2 cellular contexts compared by ENCODE assay signal in the genomic region with DNA sequence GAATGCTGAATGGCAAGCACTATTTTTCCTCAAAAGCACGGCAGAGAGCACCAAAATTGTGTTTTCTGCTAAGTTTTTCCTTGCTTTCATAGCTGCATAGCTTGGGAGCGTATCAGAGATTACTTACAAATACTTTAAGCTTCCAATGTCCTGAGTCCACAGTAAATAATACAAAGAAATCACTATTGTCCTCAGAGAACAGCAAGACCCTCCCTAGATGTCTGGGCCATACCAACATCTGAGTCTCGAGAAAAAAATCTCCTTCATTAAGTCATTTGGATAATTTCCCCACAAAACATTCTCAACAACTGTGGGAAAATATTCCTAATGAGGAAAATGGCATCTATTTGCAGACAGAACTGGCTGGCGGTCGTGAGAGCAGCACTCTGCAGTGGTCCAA.
TF ChIP-seq lines count a peak whose summit lies in the region.

No MANE protein-coding gene starts in this region.

TF ChIP-seq in liver, 16 proteins besides CTCF, POLR2A, EP300 and RAD21:
- TF ChIP-seq FOXA1 (IDR thresholded peaks at IDR 0.05), result no peak
- TF ChIP-seq, protein P1, sequence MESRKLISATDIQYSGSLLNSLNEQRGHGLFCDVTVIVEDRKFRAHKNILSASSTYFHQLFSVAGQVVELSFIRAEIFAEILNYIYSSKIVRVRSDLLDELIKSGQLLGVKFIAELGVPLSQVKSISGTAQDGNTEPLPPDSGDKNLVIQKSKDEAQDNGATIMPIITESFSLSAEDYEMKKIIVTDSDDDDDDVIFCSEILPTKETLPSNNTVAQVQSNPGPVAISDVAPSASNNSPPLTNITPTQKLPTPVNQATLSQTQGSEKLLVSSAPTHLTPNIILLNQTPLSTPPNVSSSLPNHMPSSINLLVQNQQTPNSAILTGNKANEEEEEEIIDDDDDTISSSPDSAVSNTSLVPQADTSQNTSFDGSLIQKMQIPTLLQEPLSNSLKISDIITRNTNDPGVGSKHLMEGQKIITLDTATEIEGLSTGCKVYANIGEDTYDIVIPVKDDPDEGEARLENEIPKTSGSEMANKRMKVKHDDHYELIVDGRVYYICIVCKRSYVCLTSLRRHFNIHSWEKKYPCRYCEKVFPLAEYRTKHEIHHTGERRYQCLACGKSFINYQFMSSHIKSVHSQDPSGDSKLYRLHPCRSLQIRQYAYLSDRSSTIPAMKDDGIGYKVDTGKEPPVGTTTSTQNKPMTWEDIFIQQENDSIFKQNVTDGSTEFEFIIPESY (IDR thresholded peaks at IDR 0.05), result no peak
- no peak for TF ChIP-seq FOXA2 (IDR thresholded peaks at IDR 0.05)
- TF ChIP-seq, protein P2, sequence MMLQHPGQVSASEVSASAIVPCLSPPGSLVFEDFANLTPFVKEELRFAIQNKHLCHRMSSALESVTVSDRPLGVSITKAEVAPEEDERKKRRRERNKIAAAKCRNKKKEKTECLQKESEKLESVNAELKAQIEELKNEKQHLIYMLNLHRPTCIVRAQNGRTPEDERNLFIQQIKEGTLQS (IDR thresholded peaks at IDR 0.05), result no peak
- no peak for TF ChIP-seq TAF1 (conservative IDR thresholded peaks at IDR 0.05)
- TF ChIP-seq EGR1 (IDR thresholded peaks at IDR 0.05; ENCODE audit: low read depth in 2 of 2), result no peak
- TF ChIP-seq, protein P3, sequence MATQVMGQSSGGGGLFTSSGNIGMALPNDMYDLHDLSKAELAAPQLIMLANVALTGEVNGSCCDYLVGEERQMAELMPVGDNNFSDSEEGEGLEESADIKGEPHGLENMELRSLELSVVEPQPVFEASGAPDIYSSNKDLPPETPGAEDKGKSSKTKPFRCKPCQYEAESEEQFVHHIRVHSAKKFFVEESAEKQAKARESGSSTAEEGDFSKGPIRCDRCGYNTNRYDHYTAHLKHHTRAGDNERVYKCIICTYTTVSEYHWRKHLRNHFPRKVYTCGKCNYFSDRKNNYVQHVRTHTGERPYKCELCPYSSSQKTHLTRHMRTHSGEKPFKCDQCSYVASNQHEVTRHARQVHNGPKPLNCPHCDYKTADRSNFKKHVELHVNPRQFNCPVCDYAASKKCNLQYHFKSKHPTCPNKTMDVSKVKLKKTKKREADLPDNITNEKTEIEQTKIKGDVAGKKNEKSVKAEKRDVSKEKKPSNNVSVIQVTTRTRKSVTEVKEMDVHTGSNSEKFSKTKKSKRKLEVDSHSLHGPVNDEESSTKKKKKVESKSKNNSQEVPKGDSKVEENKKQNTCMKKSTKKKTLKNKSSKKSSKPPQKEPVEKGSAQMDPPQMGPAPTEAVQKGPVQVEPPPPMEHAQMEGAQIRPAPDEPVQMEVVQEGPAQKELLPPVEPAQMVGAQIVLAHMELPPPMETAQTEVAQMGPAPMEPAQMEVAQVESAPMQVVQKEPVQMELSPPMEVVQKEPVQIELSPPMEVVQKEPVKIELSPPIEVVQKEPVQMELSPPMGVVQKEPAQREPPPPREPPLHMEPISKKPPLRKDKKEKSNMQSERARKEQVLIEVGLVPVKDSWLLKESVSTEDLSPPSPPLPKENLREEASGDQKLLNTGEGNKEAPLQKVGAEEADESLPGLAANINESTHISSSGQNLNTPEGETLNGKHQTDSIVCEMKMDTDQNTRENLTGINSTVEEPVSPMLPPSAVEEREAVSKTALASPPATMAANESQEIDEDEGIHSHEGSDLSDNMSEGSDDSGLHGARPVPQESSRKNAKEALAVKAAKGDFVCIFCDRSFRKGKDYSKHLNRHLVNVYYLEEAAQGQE (IDR thresholded peaks at IDR 0.05), result no peak
- no peak for TF ChIP-seq RXRA (IDR thresholded peaks at IDR 0.05)
- no peak for TF ChIP-seq SP1 (IDR thresholded peaks at IDR 0.05)

TF ChIP-seq in HepG2, 621 proteins besides CTCF, POLR2A, EP300 and RAD21:
- TF ChIP-seq DR1 (CRISPR knock-in tag; IDR thresholded peaks at IDR 0.05) (no peak), ZNF850 (CRISPR knock-in tag; conservative IDR thresholded peaks at IDR 0.05) (no peak), RBFOX2 (IDR thresholded peaks at IDR 0.05; ENCODE audit: low read depth, low read length) (no peak), POLR2AphosphoS5 (IDR thresholded peaks at IDR 0.05; ENCODE audit: low read depth, low read length) (no peak), PITX1 (CRISPR knock-in tag; IDR thresholded peaks at IDR 0.05) (no peak), MIER3 (CRISPR knock-in tag; IDR thresholded peaks at IDR 0.05; ENCODE audit: borderline replicate concordance) (no peak), CHD4 (IDR thresholded peaks at IDR 0.05; ENCODE audit: borderline replicate concordance, low read length) (no peak), ZBTB21 (CRISPR knock-in tag; IDR thresholded peaks at IDR 0.05) (no peak), ZNF550 (CRISPR knock-in tag; IDR thresholded peaks at IDR 0.05; ENCODE audit: borderline replicate concordance) (no peak), HMG20B (CRISPR knock-in tag; conservative IDR thresholded peaks at IDR 0.05) (no peak), SRF (IDR thresholded peaks at IDR 0.05; ENCODE audit: low read depth, low read length) (no peak), AHR (CRISPR knock-in tag; IDR thresholded peaks at IDR 0.05) (no peak)
- TF ChIP-seq, protein P4, sequence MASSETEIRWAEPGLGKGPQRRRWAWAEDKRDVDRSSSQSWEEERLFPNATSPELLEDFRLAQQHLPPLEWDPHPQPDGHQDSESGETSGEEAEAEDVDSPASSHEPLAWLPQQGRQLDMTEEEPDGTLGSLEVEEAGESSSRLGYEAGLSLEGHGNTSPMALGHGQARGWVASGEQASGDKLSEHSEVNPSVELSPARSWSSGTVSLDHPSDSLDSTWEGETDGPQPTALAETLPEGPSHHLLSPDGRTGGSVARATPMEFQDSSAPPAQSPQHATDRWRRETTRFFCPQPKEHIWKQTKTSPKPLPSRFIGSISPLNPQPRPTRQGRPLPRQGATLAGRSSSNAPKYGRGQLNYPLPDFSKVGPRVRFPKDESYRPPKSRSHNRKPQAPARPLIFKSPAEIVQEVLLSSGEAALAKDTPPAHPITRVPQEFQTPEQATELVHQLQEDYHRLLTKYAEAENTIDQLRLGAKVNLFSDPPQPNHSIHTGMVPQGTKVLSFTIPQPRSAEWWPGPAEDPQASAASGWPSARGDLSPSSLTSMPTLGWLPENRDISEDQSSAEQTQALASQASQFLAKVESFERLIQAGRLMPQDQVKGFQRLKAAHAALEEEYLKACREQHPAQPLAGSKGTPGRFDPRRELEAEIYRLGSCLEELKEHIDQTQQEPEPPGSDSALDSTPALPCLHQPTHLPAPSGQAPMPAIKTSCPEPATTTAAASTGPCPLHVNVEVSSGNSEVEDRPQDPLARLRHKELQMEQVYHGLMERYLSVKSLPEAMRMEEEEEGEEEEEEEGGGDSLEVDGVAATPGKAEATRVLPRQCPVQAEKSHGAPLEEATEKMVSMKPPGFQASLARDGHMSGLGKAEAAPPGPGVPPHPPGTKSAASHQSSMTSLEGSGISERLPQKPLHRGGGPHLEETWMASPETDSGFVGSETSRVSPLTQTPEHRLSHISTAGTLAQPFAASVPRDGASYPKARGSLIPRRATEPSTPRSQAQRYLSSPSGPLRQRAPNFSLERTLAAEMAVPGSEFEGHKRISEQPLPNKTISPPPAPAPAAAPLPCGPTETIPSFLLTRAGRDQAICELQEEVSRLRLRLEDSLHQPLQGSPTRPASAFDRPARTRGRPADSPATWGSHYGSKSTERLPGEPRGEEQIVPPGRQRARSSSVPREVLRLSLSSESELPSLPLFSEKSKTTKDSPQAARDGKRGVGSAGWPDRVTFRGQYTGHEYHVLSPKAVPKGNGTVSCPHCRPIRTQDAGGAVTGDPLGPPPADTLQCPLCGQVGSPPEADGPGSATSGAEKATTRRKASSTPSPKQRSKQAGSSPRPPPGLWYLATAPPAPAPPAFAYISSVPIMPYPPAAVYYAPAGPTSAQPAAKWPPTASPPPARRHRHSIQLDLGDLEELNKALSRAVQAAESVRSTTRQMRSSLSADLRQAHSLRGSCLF (CRISPR knock-in tag; IDR thresholded peaks at IDR 0.05; ENCODE audit: borderline replicate concordance), result no peak
- TF ChIP-seq, protein P5, sequence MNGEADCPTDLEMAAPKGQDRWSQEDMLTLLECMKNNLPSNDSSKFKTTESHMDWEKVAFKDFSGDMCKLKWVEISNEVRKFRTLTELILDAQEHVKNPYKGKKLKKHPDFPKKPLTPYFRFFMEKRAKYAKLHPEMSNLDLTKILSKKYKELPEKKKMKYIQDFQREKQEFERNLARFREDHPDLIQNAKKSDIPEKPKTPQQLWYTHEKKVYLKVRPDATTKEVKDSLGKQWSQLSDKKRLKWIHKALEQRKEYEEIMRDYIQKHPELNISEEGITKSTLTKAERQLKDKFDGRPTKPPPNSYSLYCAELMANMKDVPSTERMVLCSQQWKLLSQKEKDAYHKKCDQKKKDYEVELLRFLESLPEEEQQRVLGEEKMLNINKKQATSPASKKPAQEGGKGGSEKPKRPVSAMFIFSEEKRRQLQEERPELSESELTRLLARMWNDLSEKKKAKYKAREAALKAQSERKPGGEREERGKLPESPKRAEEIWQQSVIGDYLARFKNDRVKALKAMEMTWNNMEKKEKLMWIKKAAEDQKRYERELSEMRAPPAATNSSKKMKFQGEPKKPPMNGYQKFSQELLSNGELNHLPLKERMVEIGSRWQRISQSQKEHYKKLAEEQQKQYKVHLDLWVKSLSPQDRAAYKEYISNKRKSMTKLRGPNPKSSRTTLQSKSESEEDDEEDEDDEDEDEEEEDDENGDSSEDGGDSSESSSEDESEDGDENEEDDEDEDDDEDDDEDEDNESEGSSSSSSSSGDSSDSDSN (CRISPR knock-in tag; IDR thresholded peaks at IDR 0.05), result no peak
- TF ChIP-seq, protein P6, sequence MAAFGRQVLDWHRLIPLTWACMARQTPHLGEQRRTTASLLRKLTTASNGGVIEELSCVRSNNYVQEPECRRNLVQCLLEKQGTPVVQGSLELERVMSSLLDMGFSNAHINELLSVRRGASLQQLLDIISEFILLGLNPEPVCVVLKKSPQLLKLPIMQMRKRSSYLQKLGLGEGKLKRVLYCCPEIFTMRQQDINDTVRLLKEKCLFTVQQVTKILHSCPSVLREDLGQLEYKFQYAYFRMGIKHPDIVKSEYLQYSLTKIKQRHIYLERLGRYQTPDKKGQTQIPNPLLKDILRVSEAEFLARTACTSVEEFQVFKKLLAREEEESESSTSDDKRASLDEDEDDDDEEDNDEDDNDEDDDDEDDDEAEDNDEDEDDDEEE (CRISPR knock-in tag; IDR thresholded peaks at IDR 0.05), result no peak
- TF ChIP-seq, protein P1 (CRISPR knock-in tag; IDR thresholded peaks at IDR 0.05), result no peak
- TF ChIP-seq, protein P7, sequence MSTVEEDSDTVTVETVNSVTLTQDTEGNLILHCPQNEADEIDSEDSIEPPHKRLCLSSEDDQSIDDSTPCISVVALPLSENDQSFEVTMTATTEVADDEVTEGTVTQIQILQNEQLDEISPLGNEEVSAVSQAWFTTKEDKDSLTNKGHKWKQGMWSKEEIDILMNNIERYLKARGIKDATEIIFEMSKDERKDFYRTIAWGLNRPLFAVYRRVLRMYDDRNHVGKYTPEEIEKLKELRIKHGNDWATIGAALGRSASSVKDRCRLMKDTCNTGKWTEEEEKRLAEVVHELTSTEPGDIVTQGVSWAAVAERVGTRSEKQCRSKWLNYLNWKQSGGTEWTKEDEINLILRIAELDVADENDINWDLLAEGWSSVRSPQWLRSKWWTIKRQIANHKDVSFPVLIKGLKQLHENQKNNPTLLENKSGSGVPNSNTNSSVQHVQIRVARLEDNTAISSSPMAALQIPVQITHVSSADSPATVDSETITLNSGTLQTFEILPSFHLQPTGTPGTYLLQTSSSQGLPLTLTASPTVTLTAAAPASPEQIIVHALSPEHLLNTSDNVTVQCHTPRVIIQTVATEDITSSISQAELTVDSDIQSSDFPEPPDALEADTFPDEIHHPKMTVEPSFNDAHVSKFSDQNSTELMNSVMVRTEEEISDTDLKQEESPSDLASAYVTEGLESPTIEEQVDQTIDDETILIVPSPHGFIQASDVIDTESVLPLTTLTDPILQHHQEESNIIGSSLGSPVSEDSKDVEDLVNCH (CRISPR knock-in tag; IDR thresholded peaks at IDR 0.05), result no peak
